Comparison of ENCODE assay signal across 9 cellular contexts in the genomic region with DNA sequence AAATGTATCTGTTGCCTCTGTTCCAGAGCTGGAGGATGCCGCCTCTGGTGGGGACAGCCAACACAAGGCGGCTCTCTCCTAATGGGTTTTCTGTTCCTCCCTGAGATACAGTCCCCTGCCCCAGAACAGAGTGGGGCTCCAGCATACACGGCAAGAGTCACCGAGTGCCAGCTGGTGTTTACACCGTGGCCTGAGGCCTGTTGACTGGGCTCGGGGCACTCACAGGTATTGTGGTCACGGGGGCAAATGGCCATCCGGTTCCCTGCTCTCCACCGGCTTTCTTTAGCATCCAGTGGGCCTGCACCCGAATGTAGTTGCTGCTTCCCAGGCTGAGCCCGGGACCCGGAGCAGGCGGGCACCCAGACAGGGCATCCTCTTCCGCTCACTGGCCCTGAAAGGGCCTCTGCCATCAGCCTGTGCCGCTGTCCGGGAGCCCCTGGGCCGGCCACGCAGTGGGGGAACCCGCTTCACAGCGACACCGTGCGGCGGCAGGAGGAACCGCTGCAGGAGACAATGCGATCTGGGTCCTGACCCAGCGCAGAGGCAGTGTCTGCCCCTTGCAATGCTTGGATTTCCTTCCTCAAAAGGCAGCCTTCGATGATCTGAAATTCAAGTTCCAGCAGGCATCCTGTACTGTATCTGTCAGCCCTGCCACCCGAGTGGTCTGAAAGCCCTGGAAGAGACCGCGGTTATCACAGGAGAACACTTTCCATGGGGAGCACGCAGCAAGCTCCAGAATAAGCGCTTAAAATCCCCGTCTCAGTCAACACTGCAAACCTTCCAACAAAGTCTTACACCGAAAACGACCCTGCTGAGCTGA. TPM values are rescaled to one million over a fixed set of nuclear protein-coding genes. Genes with fewer than 3 reads are reported as not detected.
DNase-seq lines count a peak whose midpoint lies in the region; ATAC-seq and TF ChIP-seq lines count a peak whose summit lies in the region.
"Had no signal": no experiment of that assay in that cellular context is flagged by ENCODE, and none has a peak within 500 bp of the region (broad histone marks: within the 10 kb centered on the region; RNA-seq: fewer than 3 reads in every experiment).

No MANE protein-coding gene starts in this region.

- H3K4me3 ChIP-seq in BJ (ENCODE audit: low read depth, low read length) (no peak overlapping the region), HEK293 (ENCODE audit: low read depth, low read length) (no peak overlapping the region)
- H3K4me3 ChIP-seq: ovary had no signal

- H3K9me3 ChIP-seq in HEK293 (ENCODE audit: control insufficient read depth, insufficient read depth, low read depth, low read length), result no peaks in the 10 kb centered on the region
- H3K9me3 ChIP-seq: ovary had no signal

- POLR2A ChIA-PET in BJ (lab: Charles Lee) (no interaction called here), HEK293 (lab: Yijun Ruan, JAX) (no interaction called here)

- no peaks in the 10 kb centered on the region for H3K4me1 ChIP-seq in HEK293 (ENCODE audit: control insufficient read depth, insufficient read depth, low read length)

- peaks cover 20% of the 10 kb centered on the region for H3K27me3 ChIP-seq in BJ (ENCODE audit: control insufficient read depth, insufficient read depth, low read length)
- H3K27me3 ChIP-seq: ovary had no signal

- ATAC-seq in HG02884 (IDR thresholded peaks at IDR 0.05; ENCODE audit: unreplicated experiment) (no peak), GM18502 (IDR thresholded peaks at IDR 0.05; ENCODE audit: poor library complexity, unreplicated experiment) (no peak)

- DNase-seq in BJ (ENCODE audit: low read depth), result no peak
- DNase-seq in T-helper 2 cell, result peak; percentile 37 to 47 (median 41)
- DNase-seq in amniotic epithelial cell (ENCODE audit: low read depth), result peak; percentile 4
- DNase-seq in hepatic stellate cell (ENCODE audit: low spot score), result peak; percentile 83
- peak; percentile 25 to 57 (median 42) for DNase-seq in stimulated activated CD4-positive, alpha-beta T cell treated with anti-CD3 and anti-CD28 coated beads, Interleukin-12 subunit alpha, Interleukin-12 subunit beta, amount 100 ng/mL, for 48 hours (ENCODE audit: low read depth in 2 of 3, low spot score in 1 of 3)

- CTCF ChIA-PET in BJ (lab: Yijun Ruan, JAX) (interaction anchor here (0.7 to 5.5 kb wide), 11 partner anchors 10 to 86 kb away, joined by 3 to 65 read pairs (median 5); no protein-coding TSS in a partner anchor), HEK293 (lab: Yijun Ruan, JAX) (interaction anchor here (0.5 to 7.2 kb wide), 20 partner anchors 9 to 494 kb away, joined by 3 to 67 read pairs (median 4); no protein-coding TSS in a partner anchor)

- no peak overlapping the region for H3K27ac ChIP-seq in HEK293 (ENCODE audit: extremely low read depth, low read depth, low read length)
- H3K27ac ChIP-seq: ovary had no signal

- peak; percentile 94 for TF ChIP-seq CTCF in BJ (IDR thresholded peaks at IDR 0.05; ENCODE audit: insufficient read depth, low read depth, low read length)
- TF ChIP-seq CTCF in HEK293 (tag by site-specific recombination; IDR thresholded peaks at IDR 0.05), result peak; percentile 76

- H3K36me3 ChIP-seq in BJ (ENCODE audit: control insufficient read depth, insufficient read depth, low read length) (no peaks in the 10 kb centered on the region), HEK293 (ENCODE audit: control insufficient read depth in 2 of 2, insufficient read depth in 1 of 2, low read length in 2 of 2) (no peaks in the 10 kb centered on the region)
- H3K36me3 ChIP-seq: ovary had no signal

TF ChIP-seq in HEK293, 187 proteins besides CTCF, POLR2A, EP300 and RAD21:
- peak; percentile 32; the same call in 1 of the 2 replicates for TF ChIP-seq REST (tag by site-specific recombination; IDR thresholded peaks at IDR 0.05)
- peak; percentile 86 for TF ChIP-seq ZNF2 (tag by site-specific recombination; IDR thresholded peaks at IDR 0.05)
- TF ChIP-seq ZNF335 (tag by site-specific recombination; conservative IDR thresholded peaks at IDR 0.05), result peak; percentile 61
- TF ChIP-seq ZBTB10 (tag by site-specific recombination; IDR thresholded peaks at IDR 0.05), result 0 out of 2 replicates have a peak, but pooled peaks have one; percentile 30
- peak; percentile 33 for TF ChIP-seq ZIC2 (tag by site-specific recombination; IDR thresholded peaks at IDR 0.05)
- peak; percentile 62 for TF ChIP-seq GLIS1 (tag by site-specific recombination; IDR thresholded peaks at IDR 0.05)
- TF ChIP-seq ZNF843 (tag by site-specific recombination; IDR thresholded peaks at IDR 0.05), result no peak
- no peak for TF ChIP-seq ZNF624 (tag by site-specific recombination; IDR thresholded peaks at IDR 0.05)
- TF ChIP-seq ZNF426 (tag by site-specific recombination; IDR thresholded peaks at IDR 0.05), result no peak

RNA-seq across cellular contexts. Expression of gene KRTAP5-5, which starts 0.9 kb away (rescaled TPM):
- not detected in 2 replicates for polyA plus RNA-seq in BJ (2011; rRNA removed)
- not detected in 2 replicates for polyA minus RNA-seq in BJ (2011; rRNA and poly(A)+ RNA removed)
- polyA plus RNA-seq: ovary had no signal

RNA-seq across cellular contexts. Expression of gene KRTAP5-4, which starts 6.8 kb away (rescaled TPM):
- not detected in 2 replicates for polyA plus RNA-seq in BJ (2011; rRNA removed)
- polyA minus RNA-seq in BJ (2011; rRNA and poly(A)+ RNA removed), result not detected in 2 replicates
- polyA plus RNA-seq: ovary had no signal

RNA-seq across cellular contexts. Expression of gene KRTAP5-3, which starts 20.5 kb away (rescaled TPM):
- polyA plus RNA-seq in BJ (2011; rRNA removed), result not detected in 2 replicates
- not detected in 2 replicates for polyA minus RNA-seq in BJ (2011; rRNA and poly(A)+ RNA removed)
- polyA plus RNA-seq: ovary had no signal

RNA-seq across cellular contexts. Expression of gene KRTAP5-2, which starts 30.6 kb away (rescaled TPM):
- not detected in 2 replicates for polyA plus RNA-seq in BJ (2011; rRNA removed)
- polyA minus RNA-seq in BJ (2011; rRNA and poly(A)+ RNA removed), result not detected in 2 replicates
- polyA plus RNA-seq: ovary had no signal

RNA-seq across cellular contexts. Expression of gene KRTAP5-1, which starts 43.6 kb away (rescaled TPM):
- polyA plus RNA-seq in BJ (2011; rRNA removed), result not detected in 2 replicates
- not detected in 2 replicates for polyA minus RNA-seq in BJ (2011; rRNA and poly(A)+ RNA removed)
- polyA plus RNA-seq: ovary had no signal
